1 cellular context compared by ENCODE assay signal in the genomic region with DNA sequence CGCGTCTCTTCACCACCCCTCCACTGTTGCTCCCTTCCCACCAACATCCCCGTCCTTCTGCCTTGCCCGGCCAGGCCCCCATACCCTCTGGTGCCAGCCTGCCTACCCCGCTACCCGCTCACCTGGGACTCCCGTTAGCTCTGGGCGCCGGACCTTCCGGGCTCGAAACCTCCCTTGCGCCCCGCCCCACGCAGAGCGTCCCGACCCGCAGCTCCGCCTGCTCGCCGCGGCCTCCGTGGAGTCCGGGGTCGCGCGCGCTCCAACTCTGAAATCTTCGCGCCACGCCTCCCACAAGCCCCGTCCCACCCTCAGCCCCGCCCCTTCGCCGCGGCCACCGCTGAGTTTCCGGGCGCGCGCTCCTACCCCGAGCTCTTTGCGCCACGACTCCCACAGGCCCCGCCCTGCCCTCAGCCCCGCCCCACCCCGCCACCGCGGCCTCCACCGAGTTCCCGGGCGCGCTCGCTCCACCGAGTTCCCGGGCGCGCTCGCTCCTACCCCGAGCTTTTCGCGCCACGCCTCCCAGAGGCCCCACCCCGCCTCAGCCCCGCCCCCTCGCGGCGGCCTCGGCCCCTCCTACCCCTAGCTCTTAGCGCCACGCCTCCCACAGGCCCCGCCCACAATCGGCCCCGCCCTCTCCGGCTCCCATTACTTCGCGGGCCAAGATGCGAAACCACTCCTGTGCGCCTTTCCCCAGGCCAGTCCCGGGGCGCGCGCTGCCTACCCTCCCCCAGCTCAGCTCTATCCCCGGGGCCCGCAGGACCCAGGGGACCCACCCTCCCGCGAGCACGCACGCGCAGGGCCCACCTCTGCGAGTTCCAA.
TF ChIP-seq lines count a peak whose summit lies in the region.

A gene (minus strand): TSS at position 267 of the 819 bp plus-strand sequence. CDS start 5,617 bp downstream, outside the sequence.

TF ChIP-seq in GM12878, 131 proteins besides CTCF, POLR2A, EP300 and RAD21 (continued from another document and continues in another):
- TF ChIP-seq ATF7 (IDR thresholded peaks at IDR 0.05; ENCODE audit: low read depth) (no peak), STAT1 (conservative IDR thresholded peaks at IDR 0.05) (peak; percentile 73; the same call in 1 of the 2 replicates), CREB1 (IDR thresholded peaks at IDR 0.05; ENCODE audit: low read depth) (peak; percentile 47; the same call in 1 of the 2 replicates), POLR2AphosphoS5 (IDR thresholded peaks at IDR 0.05; ENCODE audit: low read length) (peak; percentile 83), SREBF2 (IDR thresholded peaks at IDR 0.05; ENCODE audit: low read length) (no peak), RB1 (IDR thresholded peaks at IDR 0.05; ENCODE audit: borderline replicate concordance) (0 out of 2 replicates have a peak, but pooled peaks have one; percentile 71), NFYA (IDR thresholded peaks at IDR 0.05; ENCODE audit: borderline replicate concordance, low read depth, low read length) (no peak), BHLHE40 (IDR thresholded peaks at IDR 0.05; ENCODE audit: borderline replicate concordance in 1 of 2, low read depth in 2 of 2, low read length in 1 of 2) (peak in 1 of 2 experiments; percentile 83; a peak in 1 of 4 replicates), POU2F2 (IDR thresholded peaks at IDR 0.05; ENCODE audit: borderline replicate concordance, low read depth, low read length) (peak; percentile 70; the same call in 1 of the 3 replicates), IKZF1 (conservative IDR thresholded peaks at IDR 0.05) (peak; percentile 45), YY1 (IDR thresholded peaks at IDR 0.05; ENCODE audit: low read depth, low read length) (peak; percentile 52), NBN (IDR thresholded peaks at IDR 0.05) (peak; percentile 63), HCFC1 (IDR thresholded peaks at IDR 0.05; ENCODE audit: low read length) (0 out of 2 replicates have a peak, but pooled peaks have one; percentile 32), MTA3 (IDR thresholded peaks at IDR 0.05; ENCODE audit: borderline replicate concordance, low read length) (no peak), GABPA (IDR thresholded peaks at IDR 0.05; ENCODE audit: low read depth) (no peak), ZNF207 (IDR thresholded peaks at IDR 0.05; ENCODE audit: borderline replicate concordance) (peak; percentile 91), RUNX3 (IDR thresholded peaks at IDR 0.05; ENCODE audit: low read length) (peak; percentile 12; the same call in 1 of the 2 replicates), BACH1 (IDR thresholded peaks at IDR 0.05; ENCODE audit: borderline replicate concordance) (peak; percentile 95), PAX5 (IDR thresholded peaks at IDR 0.05; ENCODE audit: borderline replicate concordance, low read depth, low read length) (peak; percentile 15; the same call in 1 of the 2 replicates), TAF1 (IDR thresholded peaks at IDR 0.05; ENCODE audit: borderline replicate concordance, low read depth, low read length) (peak; percentile 74; the same call in 1 of the 2 replicates), FOXM1 (IDR thresholded peaks at IDR 0.05; ENCODE audit: low read depth, low read length) (no peak), POLR2AphosphoS2 (IDR thresholded peaks at IDR 0.05; ENCODE audit: low read depth, low read length) (peak; percentile 67; the same call in 1 of the 2 replicates)
- TF ChIP-seq, protein P1, sequence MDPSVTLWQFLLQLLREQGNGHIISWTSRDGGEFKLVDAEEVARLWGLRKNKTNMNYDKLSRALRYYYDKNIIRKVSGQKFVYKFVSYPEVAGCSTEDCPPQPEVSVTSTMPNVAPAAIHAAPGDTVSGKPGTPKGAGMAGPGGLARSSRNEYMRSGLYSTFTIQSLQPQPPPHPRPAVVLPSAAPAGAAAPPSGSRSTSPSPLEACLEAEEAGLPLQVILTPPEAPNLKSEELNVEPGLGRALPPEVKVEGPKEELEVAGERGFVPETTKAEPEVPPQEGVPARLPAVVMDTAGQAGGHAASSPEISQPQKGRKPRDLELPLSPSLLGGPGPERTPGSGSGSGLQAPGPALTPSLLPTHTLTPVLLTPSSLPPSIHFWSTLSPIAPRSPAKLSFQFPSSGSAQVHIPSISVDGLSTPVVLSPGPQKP (IDR thresholded peaks at IDR 0.05; ENCODE audit: low read depth, low read length), result no peak
- TF ChIP-seq, protein P2, sequence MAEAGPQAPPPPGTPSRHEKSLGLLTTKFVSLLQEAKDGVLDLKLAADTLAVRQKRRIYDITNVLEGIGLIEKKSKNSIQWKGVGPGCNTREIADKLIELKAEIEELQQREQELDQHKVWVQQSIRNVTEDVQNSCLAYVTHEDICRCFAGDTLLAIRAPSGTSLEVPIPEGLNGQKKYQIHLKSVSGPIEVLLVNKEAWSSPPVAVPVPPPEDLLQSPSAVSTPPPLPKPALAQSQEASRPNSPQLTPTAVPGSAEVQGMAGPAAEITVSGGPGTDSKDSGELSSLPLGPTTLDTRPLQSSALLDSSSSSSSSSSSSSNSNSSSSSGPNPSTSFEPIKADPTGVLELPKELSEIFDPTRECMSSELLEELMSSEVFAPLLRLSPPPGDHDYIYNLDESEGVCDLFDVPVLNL (IDR thresholded peaks at IDR 0.05; ENCODE audit: low read depth, low read length), result peak; percentile 75
- TF ChIP-seq, protein P3, sequence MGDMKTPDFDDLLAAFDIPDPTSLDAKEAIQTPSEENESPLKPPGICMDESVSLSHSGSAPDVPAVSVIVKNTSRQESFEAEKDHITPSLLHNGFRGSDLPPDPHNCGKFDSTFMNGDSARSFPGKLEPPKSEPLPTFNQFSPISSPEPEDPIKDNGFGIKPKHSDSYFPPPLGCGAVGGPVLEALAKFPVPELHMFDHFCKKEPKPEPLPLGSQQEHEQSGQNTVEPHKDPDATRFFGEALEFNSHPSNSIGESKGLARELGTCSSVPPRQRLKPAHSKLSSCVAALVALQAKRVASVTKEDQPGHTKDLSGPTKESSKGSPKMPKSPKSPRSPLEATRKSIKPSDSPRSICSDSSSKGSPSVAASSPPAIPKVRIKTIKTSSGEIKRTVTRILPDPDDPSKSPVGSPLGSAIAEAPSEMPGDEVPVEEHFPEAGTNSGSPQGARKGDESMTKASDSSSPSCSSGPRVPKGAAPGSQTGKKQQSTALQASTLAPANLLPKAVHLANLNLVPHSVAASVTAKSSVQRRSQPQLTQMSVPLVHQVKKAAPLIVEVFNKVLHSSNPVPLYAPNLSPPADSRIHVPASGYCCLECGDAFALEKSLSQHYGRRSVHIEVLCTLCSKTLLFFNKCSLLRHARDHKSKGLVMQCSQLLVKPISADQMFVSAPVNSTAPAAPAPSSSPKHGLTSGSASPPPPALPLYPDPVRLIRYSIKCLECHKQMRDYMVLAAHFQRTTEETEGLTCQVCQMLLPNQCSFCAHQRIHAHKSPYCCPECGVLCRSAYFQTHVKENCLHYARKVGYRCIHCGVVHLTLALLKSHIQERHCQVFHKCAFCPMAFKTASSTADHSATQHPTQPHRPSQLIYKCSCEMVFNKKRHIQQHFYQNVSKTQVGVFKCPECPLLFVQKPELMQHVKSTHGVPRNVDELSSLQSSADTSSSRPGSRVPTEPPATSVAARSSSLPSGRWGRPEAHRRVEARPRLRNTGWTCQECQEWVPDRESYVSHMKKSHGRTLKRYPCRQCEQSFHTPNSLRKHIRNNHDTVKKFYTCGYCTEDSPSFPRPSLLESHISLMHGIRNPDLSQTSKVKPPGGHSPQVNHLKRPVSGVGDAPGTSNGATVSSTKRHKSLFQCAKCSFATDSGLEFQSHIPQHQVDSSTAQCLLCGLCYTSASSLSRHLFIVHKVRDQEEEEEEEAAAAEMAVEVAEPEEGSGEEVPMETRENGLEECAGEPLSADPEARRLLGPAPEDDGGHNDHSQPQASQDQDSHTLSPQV (IDR thresholded peaks at IDR 0.05), result no peak
- TF ChIP-seq, protein P4, sequence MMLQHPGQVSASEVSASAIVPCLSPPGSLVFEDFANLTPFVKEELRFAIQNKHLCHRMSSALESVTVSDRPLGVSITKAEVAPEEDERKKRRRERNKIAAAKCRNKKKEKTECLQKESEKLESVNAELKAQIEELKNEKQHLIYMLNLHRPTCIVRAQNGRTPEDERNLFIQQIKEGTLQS (IDR thresholded peaks at IDR 0.05; ENCODE audit: borderline replicate concordance, extremely low read depth, low read depth, low read length), result no peak
- TF ChIP-seq, protein P5, sequence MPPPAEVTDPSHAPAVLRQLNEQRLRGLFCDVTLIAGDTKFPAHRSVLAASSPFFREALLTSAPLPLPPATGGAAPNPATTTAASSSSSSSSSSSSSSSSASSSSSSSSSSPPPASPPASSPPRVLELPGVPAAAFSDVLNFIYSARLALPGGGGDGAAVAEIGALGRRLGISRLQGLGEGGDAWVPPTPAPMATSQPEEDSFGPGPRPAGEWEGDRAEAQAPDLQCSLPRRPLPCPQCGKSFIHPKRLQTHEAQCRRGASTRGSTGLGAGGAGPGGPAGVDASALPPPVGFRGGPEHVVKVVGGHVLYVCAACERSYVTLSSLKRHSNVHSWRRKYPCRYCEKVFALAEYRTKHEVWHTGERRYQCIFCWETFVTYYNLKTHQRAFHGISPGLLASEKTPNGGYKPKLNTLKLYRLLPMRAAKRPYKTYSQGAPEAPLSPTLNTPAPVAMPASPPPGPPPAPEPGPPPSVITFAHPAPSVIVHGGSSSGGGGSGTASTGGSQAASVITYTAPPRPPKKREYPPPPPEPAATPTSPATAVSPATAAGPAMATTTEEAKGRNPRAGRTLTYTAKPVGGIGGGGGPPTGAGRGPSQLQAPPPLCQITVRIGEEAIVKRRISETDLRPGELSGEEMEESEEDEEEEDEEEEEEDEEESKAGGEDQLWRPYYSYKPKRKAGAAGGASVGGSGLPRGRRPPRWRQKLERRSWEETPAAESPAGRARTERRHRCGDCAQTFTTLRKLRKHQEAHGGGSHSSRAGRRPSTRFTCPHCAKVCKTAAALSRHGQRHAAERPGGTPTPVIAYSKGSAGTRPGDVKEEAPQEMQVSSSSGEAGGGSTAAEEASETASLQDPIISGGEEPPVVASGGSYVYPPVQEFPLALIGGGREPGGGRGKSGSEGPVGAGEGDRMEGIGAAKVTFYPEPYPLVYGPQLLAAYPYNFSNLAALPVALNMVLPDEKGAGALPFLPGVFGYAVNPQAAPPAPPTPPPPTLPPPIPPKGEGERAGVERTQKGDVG (CRISPR knock-in tag; IDR thresholded peaks at IDR 0.05), result no peak
- TF ChIP-seq, protein P6, sequence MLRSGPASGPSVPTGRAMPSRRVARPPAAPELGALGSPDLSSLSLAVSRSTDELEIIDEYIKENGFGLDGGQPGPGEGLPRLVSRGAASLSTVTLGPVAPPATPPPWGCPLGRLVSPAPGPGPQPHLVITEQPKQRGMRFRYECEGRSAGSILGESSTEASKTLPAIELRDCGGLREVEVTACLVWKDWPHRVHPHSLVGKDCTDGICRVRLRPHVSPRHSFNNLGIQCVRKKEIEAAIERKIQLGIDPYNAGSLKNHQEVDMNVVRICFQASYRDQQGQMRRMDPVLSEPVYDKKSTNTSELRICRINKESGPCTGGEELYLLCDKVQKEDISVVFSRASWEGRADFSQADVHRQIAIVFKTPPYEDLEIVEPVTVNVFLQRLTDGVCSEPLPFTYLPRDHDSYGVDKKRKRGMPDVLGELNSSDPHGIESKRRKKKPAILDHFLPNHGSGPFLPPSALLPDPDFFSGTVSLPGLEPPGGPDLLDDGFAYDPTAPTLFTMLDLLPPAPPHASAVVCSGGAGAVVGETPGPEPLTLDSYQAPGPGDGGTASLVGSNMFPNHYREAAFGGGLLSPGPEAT (IDR thresholded peaks at IDR 0.05; ENCODE audit: low read depth), result no peak
- TF ChIP-seq, protein P7, sequence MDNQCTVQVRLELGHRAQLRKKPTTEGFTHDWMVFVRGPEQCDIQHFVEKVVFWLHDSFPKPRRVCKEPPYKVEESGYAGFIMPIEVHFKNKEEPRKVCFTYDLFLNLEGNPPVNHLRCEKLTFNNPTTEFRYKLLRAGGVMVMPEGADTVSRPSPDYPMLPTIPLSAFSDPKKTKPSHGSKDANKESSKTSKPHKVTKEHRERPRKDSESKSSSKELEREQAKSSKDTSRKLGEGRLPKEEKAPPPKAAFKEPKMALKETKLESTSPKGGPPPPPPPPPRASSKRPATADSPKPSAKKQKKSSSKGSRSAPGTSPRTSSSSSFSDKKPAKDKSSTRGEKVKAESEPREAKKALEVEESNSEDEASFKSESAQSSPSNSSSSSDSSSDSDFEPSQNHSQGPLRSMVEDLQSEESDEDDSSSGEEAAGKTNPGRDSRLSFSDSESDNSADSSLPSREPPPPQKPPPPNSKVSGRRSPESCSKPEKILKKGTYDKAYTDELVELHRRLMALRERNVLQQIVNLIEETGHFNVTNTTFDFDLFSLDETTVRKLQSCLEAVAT (IDR thresholded peaks at IDR 0.05), result peak; percentile 48; the same call in 1 of the 2 replicates
- TF ChIP-seq, protein P8, sequence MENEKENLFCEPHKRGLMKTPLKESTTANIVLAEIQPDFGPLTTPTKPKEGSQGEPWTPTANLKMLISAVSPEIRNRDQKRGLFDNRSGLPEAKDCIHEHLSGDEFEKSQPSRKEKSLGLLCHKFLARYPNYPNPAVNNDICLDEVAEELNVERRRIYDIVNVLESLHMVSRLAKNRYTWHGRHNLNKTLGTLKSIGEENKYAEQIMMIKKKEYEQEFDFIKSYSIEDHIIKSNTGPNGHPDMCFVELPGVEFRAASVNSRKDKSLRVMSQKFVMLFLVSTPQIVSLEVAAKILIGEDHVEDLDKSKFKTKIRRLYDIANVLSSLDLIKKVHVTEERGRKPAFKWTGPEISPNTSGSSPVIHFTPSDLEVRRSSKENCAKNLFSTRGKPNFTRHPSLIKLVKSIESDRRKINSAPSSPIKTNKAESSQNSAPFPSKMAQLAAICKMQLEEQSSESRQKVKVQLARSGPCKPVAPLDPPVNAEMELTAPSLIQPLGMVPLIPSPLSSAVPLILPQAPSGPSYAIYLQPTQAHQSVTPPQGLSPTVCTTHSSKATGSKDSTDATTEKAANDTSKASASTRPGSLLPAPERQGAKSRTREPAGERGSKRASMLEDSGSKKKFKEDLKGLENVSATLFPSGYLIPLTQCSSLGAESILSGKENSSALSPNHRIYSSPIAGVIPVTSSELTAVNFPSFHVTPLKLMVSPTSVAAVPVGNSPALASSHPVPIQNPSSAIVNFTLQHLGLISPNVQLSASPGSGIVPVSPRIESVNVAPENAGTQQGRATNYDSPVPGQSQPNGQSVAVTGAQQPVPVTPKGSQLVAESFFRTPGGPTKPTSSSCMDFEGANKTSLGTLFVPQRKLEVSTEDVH (IDR thresholded peaks at IDR 0.05; ENCODE audit: low read depth, partially characterized antibody), result no peak
